ENCODE assay signal across 1 cellular context in genomic region chr2:111702119-111702808, GRCh38.
TF ChIP-seq lines count a peak whose summit lies in the region.

No MANE protein-coding gene starts in this region.

TF ChIP-seq in HepG2, 621 proteins besides CTCF, POLR2A, EP300 and RAD21 (continued from another document and continues in another):
- TF ChIP-seq NR2F6 (IDR thresholded peaks at IDR 0.05) (peak; percentile 51; the same call in 1 of the 2 replicates), NR2F6 (CRISPR knock-in tag; IDR thresholded peaks at IDR 0.05) (peak; percentile 75; the same call in 1 of the 2 replicates), PAF1 (CRISPR knock-in tag; IDR thresholded peaks at IDR 0.05) (no peak), ATRX (CRISPR knock-in tag; IDR thresholded peaks at IDR 0.05; ENCODE audit: borderline replicate concordance) (0 out of 2 replicates have a peak, but pooled peaks have one; percentile 25), HDAC2 (CRISPR knock-in tag; IDR thresholded peaks at IDR 0.05) (peak; percentile 25; the same call in 1 of the 2 replicates), ZBTB33 (CRISPR knock-in tag; IDR thresholded peaks at IDR 0.05) (peak; percentile 6; the same call in 1 of the 2 replicates), FOXP4 (CRISPR knock-in tag; IDR thresholded peaks at IDR 0.05) (peak; percentile 57; the same call in 1 of the 2 replicates), SAP130 (CRISPR knock-in tag; IDR thresholded peaks at IDR 0.05; ENCODE audit: low read depth) (peak; percentile 50), ZSCAN21 (CRISPR knock-in tag; IDR thresholded peaks at IDR 0.05; ENCODE audit: borderline replicate concordance) (peak; percentile 68), NFKBIZ (CRISPR knock-in tag; IDR thresholded peaks at IDR 0.05) (no peak), RFXAP (CRISPR knock-in tag; IDR thresholded peaks at IDR 0.05; ENCODE audit: borderline replicate concordance) (0 out of 2 replicates have a peak, but pooled peaks have one; percentile 25), SP5 (CRISPR knock-in tag; IDR thresholded peaks at IDR 0.05; ENCODE audit: borderline replicate concordance, low read depth) (0 out of 2 replicates have a peak, but pooled peaks have one; percentile 10), ZNF572 (CRISPR knock-in tag; IDR thresholded peaks at IDR 0.05) (0 out of 2 replicates have a peak, but pooled peaks have one; percentile 20), RXRB (CRISPR knock-in tag; IDR thresholded peaks at IDR 0.05; ENCODE audit: borderline replicate concordance) (0 out of 2 replicates have a peak, but pooled peaks have one; percentile 18), ZNF574 (CRISPR knock-in tag; IDR thresholded peaks at IDR 0.05) (peak; percentile 37), ZNF503 (CRISPR knock-in tag; IDR thresholded peaks at IDR 0.05) (no peak), RCOR2 (CRISPR knock-in tag; IDR thresholded peaks at IDR 0.05) (0 out of 2 replicates have a peak, but pooled peaks have one; percentile 17), NRL (CRISPR knock-in tag; IDR thresholded peaks at IDR 0.05; ENCODE audit: borderline replicate concordance) (peak; percentile 57; the same call in 1 of the 2 replicates), FUBP1 (CRISPR knock-in tag; IDR thresholded peaks at IDR 0.05; ENCODE audit: borderline replicate concordance) (0 out of 2 replicates have a peak, but pooled peaks have one; percentile 76), GMEB1 (CRISPR knock-in tag; IDR thresholded peaks at IDR 0.05; ENCODE audit: borderline replicate concordance) (0 out of 2 replicates have a peak, but pooled peaks have one; percentile 24), ZIK1 (CRISPR knock-in tag; IDR thresholded peaks at IDR 0.05; ENCODE audit: borderline replicate concordance, low read depth) (0 out of 2 replicates have a peak, but pooled peaks have one; percentile 59), PHF8 (CRISPR knock-in tag; IDR thresholded peaks at IDR 0.05) (0 out of 2 replicates have a peak, but pooled peaks have one; percentile 36), IRF9 (CRISPR knock-in tag; IDR thresholded peaks at IDR 0.05; ENCODE audit: borderline replicate concordance) (peak; percentile 74), TBX3 (IDR thresholded peaks at IDR 0.05; ENCODE audit: borderline replicate concordance) (0 out of 2 replicates have a peak, but pooled peaks have one; percentile 12), MYC (CRISPR knock-in tag; IDR thresholded peaks at IDR 0.05; ENCODE audit: borderline replicate concordance) (peak; percentile 69), ZFX (CRISPR knock-in tag; IDR thresholded peaks at IDR 0.05; ENCODE audit: low read depth) (peak; percentile 59; the same call in 1 of the 2 replicates), ZNF350 (CRISPR knock-in tag; IDR thresholded peaks at IDR 0.05; ENCODE audit: borderline replicate concordance, low read depth) (0 out of 2 replicates have a peak, but pooled peaks have one; percentile 58), ZNF841 (CRISPR knock-in tag; IDR thresholded peaks at IDR 0.05; ENCODE audit: borderline replicate concordance) (no peak), ZNF598 (CRISPR knock-in tag; IDR thresholded peaks at IDR 0.05; ENCODE audit: borderline replicate concordance) (0 out of 2 replicates have a peak, but pooled peaks have one; percentile 63), GATA4 (IDR thresholded peaks at IDR 0.05; ENCODE audit: borderline replicate concordance, low read depth) (no peak), SMAD9 (CRISPR knock-in tag; IDR thresholded peaks at IDR 0.05) (peak; percentile 89; the same call in 1 of the 2 replicates), MTERF4 (CRISPR knock-in tag; IDR thresholded peaks at IDR 0.05) (0 out of 2 replicates have a peak, but pooled peaks have one; percentile 19), NR2C2 (CRISPR knock-in tag; IDR thresholded peaks at IDR 0.05; ENCODE audit: borderline replicate concordance) (no peak), ZNF550 (CRISPR knock-in tag; IDR thresholded peaks at IDR 0.05; ENCODE audit: borderline replicate concordance) (peak; percentile 53; the same call in 1 of the 2 replicates), AGO1 (IDR thresholded peaks at IDR 0.05; ENCODE audit: low read depth, low read length, poor library complexity, severe bottlenecking) (no peak), GABPB1 (CRISPR knock-in tag; IDR thresholded peaks at IDR 0.05) (peak; percentile 23), ZSCAN12 (CRISPR knock-in tag; IDR thresholded peaks at IDR 0.05) (no peak), ZFP82 (CRISPR knock-in tag; IDR thresholded peaks at IDR 0.05; ENCODE audit: borderline replicate concordance) (peak; percentile 16; the same call in 1 of the 2 replicates), ZNF280B (CRISPR knock-in tag; IDR thresholded peaks at IDR 0.05; ENCODE audit: borderline replicate concordance) (peak; percentile 62; the same call in 1 of the 2 replicates), ZNF275 (CRISPR knock-in tag; IDR thresholded peaks at IDR 0.05; ENCODE audit: borderline replicate concordance) (peak; percentile 45; the same call in 1 of the 2 replicates), CBFB (CRISPR knock-in tag; IDR thresholded peaks at IDR 0.05) (peak; percentile 53; the same call in 1 of the 2 replicates), ZFP41 (CRISPR knock-in tag; IDR thresholded peaks at IDR 0.05; ENCODE audit: borderline replicate concordance) (no peak), ZNF792 (CRISPR knock-in tag; IDR thresholded peaks at IDR 0.05) (0 out of 2 replicates have a peak, but pooled peaks have one; percentile 34)
